Comparison of ENCODE assay signal across 11 cellular contexts in genomic region chr10:48251525-48252353, GRCh38. TPM values are rescaled to one million over a fixed set of nuclear protein-coding genes. Genes with fewer than 3 reads are reported as not detected.
DNase-seq lines count a peak whose midpoint lies in the region.
"Had no signal": no experiment of that assay in that cellular context is flagged by ENCODE, and none has a peak within 500 bp of the region (broad histone marks: within the 10 kb centered on the region; RNA-seq: fewer than 3 reads in every experiment).

No MANE protein-coding gene starts in this region.

- peak overlapping the region; percentile 76 for H3K27ac ChIP-seq in epithelial cell of prostate

- peak; percentile 15 for DNase-seq in DMS 273 (lab: John Stamatoyannopoulos, UW; ENCODE audit: unreplicated experiment)
- no peak for DNase-seq in DMS 273 treated with DMSO at 0.1 percent for 48 hours (lab: John Stamatoyannopoulos, UW)
- peak; percentile 91 for DNase-seq in NCI-H2196 treated with DMSO at 0.1 percent for 48 hours (lab: John Stamatoyannopoulos, UW; ENCODE audit: unreplicated experiment)
- peak; percentile 31 for DNase-seq in epithelial cell of prostate (ENCODE audit: low read depth, low spot score)
- DNase-seq in renal cortical epithelial cell (ENCODE audit: low read depth): peak; percentile 94
- no peak for DNase-seq in RKO (ENCODE audit: low spot score)
- DNase-seq in hypothalamus (lab: John Stamatoyannopoulos, UW): no peak
- DNase-seq in cerebellum (ENCODE audit: low spot score): no peak
- DNase-seq: activated CD4-positive, alpha-beta T cell treated with anti-CD3 and anti-CD28 coated beads, Interleukin-2, amount 10 ng/mL, durations not matched to agents 7 days and 5 days; left cardiac atrium had no signal

RNA-seq across cellular contexts. Expression of gene FRMPD2, which starts 22.8 kb away (rescaled TPM):
- total RNA-seq in renal cortical epithelial cell (0.35 and 1.9 TPM in 2 replicates), cerebellum (11.1 TPM)
- total RNA-seq: A172; activated CD4-positive, alpha-beta T cell treated with anti-CD3 and anti-CD28 coated beads, Interleukin-2, amount 10 ng/mL, durations not matched to agents 7 days and 5 days had no signal

RNA-seq across cellular contexts. Expression of gene MAPK8, which starts 54.7 kb away (rescaled TPM):
- total RNA-seq in renal cortical epithelial cell: 86.0 and 96.6 TPM in 2 replicates
- total RNA-seq in cerebellum: 183 TPM

Comparison
In these comparisons a context has a peak if more than half of its experiments do, and no peak if none do; other contexts are left out.
1. DNase-seq: peak in DMS 273 (single experiment), NCI-H2196 treated with DMSO at 0.1 percent for 48 hours (single experiment), epithelial cell of prostate (single experiment) and renal cortical epithelial cell (single experiment); none in DMS 273 treated with DMSO at 0.1 percent for 48 hours (single experiment), RKO (single experiment), hypothalamus (0 of 51) and cerebellum (single experiment).